ENCODE assay signal across 1 cellular context in genomic region chr9:95736370-95736769, GRCh38.
TF ChIP-seq lines count a peak whose summit lies in the region.

No MANE protein-coding gene starts in this region.

TF ChIP-seq in GM23338, 12 proteins besides CTCF, POLR2A, EP300 and RAD21 (continued from another document):
- no peak for TF ChIP-seq REST (IDR thresholded peaks at IDR 0.05; ENCODE audit: unreplicated experiment)
- no peak for TF ChIP-seq JUNB (IDR thresholded peaks at IDR 0.05; ENCODE audit: unreplicated experiment)
- TF ChIP-seq POLR2AphosphoS5 (IDR thresholded peaks at IDR 0.05; ENCODE audit: low read depth): no peak
